Comparison of ENCODE assay signal across 11 cellular contexts in the genomic region with DNA sequence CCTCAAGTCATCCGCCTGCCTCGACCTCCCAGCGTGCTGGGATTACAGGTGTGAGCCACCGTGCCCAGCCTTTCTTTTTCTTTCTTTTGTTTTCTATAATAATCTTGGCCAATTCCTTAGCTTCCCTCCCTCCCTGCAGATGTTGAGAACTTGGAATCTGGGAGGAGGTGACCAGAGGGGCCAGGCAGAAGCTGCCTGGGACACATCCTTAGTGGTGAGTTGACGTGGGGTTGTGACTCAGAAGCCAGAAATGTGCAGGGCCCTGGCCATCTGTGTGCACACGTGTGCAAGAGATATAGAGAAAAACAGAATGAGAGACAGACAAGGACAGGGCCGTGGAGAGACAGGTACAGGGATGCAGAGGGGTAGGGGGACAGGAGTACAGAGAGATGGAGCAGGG.
DNase-seq lines count a peak whose midpoint lies in the region; ATAC-seq, FAIRE-seq and TF ChIP-seq lines count a peak whose summit lies in the region.
"Had no signal": no experiment of that assay in that cellular context is flagged by ENCODE, and none has a peak within 500 bp of the region (broad histone marks: within the 10 kb centered on the region; RNA-seq: fewer than 3 reads in every experiment).

No MANE protein-coding gene starts in this region.

- CTCF ChIA-PET in HEK293 (lab: Yijun Ruan, JAX), result interaction anchor here (0.6 to 0.7 kb wide), 3 partner anchors 12 to 454 kb away, joined by 3 to 5 read pairs (median 3); no protein-coding TSS in a partner anchor

- H3K36me3 Mint-ChIP-seq in activated naive CD8-positive, alpha-beta T cell treated with anti-CD3 and anti-CD28 coated beads for 36 hours, result no peaks in the 10 kb centered on the region
- H3K36me3 Mint-ChIP-seq in immature natural killer cell, result no peaks in the 10 kb centered on the region

- H3K27ac Mint-ChIP-seq in activated naive CD8-positive, alpha-beta T cell treated with anti-CD3 and anti-CD28 coated beads for 36 hours, result peak overlapping the region; percentile 3
- peak overlapping the region in 1 of 6 donors; percentile 28 for H3K27ac Mint-ChIP-seq in immature natural killer cell

- H3K4me3 ChIP-seq in HEK293 (ENCODE audit: low read depth, low read length), result no peak overlapping the region
- H3K4me3 ChIP-seq: HAP-1, psoas muscle had no signal

- H3K9me3 Mint-ChIP-seq in activated naive CD8-positive, alpha-beta T cell treated with anti-CD3 and anti-CD28 coated beads for 36 hours, result no peaks in the 10 kb centered on the region
- H3K9me3 Mint-ChIP-seq in immature natural killer cell, result no peaks in the 10 kb centered on the region

- TF ChIP-seq CTCF in HEK293 (tag by site-specific recombination; IDR thresholded peaks at IDR 0.05), result no peak

- TF ChIP-seq POLR2A in GM12891 (IDR thresholded peaks at IDR 0.05; ENCODE audit: low read depth, low read length), result no peak

- FAIRE-seq in GM12891 (lab: Jason Lieb, UNC), result no peak

- ATAC-seq in GM21367 (IDR thresholded peaks at IDR 0.05; ENCODE audit: unreplicated experiment) (no peak), HG02588 (IDR thresholded peaks at IDR 0.05; ENCODE audit: unreplicated experiment) (no peak)
- ATAC-seq: psoas muscle had no signal

- DNase-seq in AG08396 (ENCODE audit: low spot score) (peak; percentile 89), islet precursor cell (peak; percentile 76), GM12891 (ENCODE audit: insufficient read length, low spot score) (no peak), immature natural killer cell (no peak)
- DNase-seq in activated naive CD8-positive, alpha-beta T cell treated with anti-CD3 and anti-CD28 coated beads for 36 hours, result no peak
- DNase-seq: activated T-cell treated with anti-CD3 and anti-CD28 coated beads for 4 hours, psoas muscle had no signal

- H3K4me1 Mint-ChIP-seq in activated naive CD8-positive, alpha-beta T cell treated with anti-CD3 and anti-CD28 coated beads for 36 hours, result peaks cover 5% of the 10 kb centered on the region
- H3K4me1 Mint-ChIP-seq in immature natural killer cell, result peaks cover 0 to 2% of the 10 kb centered on the region in 2 donors

- H3K36me3 ChIP-seq in HEK293 (ENCODE audit: control insufficient read depth in 2 of 2, insufficient read depth in 1 of 2, low read length in 2 of 2), result peaks cover 0 to 3% of the 10 kb centered on the region in 2 experiments; a peak in 1 of 3 replicates
- H3K36me3 ChIP-seq: HAP-1 had no signal

- peaks cover 4% of the 10 kb centered on the region for H3K4me1 ChIP-seq in HEK293 (ENCODE audit: control insufficient read depth, insufficient read depth, low read length)
- H3K4me1 ChIP-seq: HAP-1 had no signal

- H3K4me3 Mint-ChIP-seq in activated naive CD8-positive, alpha-beta T cell treated with anti-CD3 and anti-CD28 coated beads for 36 hours, result no peak overlapping the region
- no peak overlapping the region for H3K4me3 Mint-ChIP-seq in immature natural killer cell

- POLR2A ChIA-PET in HEK293 (lab: Yijun Ruan, JAX), result no interaction called here

- H3K27me3 Mint-ChIP-seq in activated naive CD8-positive, alpha-beta T cell treated with anti-CD3 and anti-CD28 coated beads for 36 hours, result no peaks in the 10 kb centered on the region
- peaks cover 0 to 2% (median 0%) of the 10 kb centered on the region in 3 donors for H3K27me3 Mint-ChIP-seq in immature natural killer cell (ENCODE audit: low read depth in 3 of 3)

- H3K27ac ChIP-seq in HEK293 (ENCODE audit: extremely low read depth, low read depth, low read length), result no peak overlapping the region
- H3K27ac ChIP-seq: psoas muscle had no signal

- H3K9me3 ChIP-seq in HEK293 (ENCODE audit: control insufficient read depth, insufficient read depth, low read depth, low read length), result no peaks in the 10 kb centered on the region
- H3K9me3 ChIP-seq: HAP-1, psoas muscle had no signal

TF ChIP-seq in HEK293, 187 proteins besides CTCF, POLR2A, EP300 and RAD21:
- TF ChIP-seq, protein P1, sequence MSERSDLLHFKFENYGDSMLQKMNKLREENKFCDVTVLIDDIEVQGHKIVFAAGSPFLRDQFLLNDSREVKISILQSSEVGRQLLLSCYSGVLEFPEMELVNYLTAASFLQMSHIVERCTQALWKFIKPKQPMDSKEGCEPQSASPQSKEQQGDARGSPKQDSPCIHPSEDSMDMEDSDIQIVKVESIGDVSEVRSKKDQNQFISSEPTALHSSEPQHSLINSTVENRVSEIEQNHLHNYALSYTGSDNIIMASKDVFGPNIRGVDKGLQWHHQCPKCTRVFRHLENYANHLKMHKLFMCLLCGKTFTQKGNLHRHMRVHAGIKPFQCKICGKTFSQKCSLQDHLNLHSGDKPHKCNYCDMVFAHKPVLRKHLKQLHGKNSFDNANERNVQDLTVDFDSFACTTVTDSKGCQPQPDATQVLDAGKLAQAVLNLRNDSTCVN (tag by site-specific recombination; optimal IDR thresholded peaks at IDR 0.05), result no peak
- TF ChIP-seq, protein P2, sequence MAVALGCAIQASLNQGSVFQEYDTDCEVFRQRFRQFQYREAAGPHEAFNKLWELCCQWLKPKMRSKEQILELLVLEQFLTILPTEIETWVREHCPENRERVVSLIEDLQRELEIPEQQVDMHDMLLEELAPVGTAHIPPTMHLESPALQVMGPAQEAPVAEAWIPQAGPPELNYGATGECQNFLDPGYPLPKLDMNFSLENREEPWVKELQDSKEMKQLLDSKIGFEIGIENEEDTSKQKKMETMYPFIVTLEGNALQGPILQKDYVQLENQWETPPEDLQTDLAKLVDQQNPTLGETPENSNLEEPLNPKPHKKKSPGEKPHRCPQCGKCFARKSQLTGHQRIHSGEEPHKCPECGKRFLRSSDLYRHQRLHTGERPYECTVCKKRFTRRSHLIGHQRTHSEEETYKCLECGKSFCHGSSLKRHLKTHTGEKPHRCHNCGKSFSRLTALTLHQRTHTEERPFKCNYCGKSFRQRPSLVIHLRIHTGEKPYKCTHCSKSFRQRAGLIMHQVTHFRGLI (tag by site-specific recombination; IDR thresholded peaks at IDR 0.05), result no peak
- TF ChIP-seq ZNF23 (tag by site-specific recombination; IDR thresholded peaks at IDR 0.05; ENCODE audit: borderline replicate concordance), result 0 out of 2 replicates have a peak, but pooled peaks have one; percentile 15

TF ChIP-seq in GM12891, 5 proteins besides CTCF, POLR2A, EP300 and RAD21:
- TF ChIP-seq TAF1 (IDR thresholded peaks at IDR 0.05; ENCODE audit: low read depth, low read length) (no peak), PAX5 (IDR thresholded peaks at IDR 0.05; ENCODE audit: insufficient read depth, low read length, severe bottlenecking) (no peak), POLR2AphosphoS5 (IDR thresholded peaks at IDR 0.05; ENCODE audit: low read depth, low read length) (no peak)

Comparison
In these comparisons a context has a peak if more than half of its experiments do, and no peak if none do; other contexts are left out.
1. DNase-seq: peak in AG08396 (single experiment) and islet precursor cell (single experiment); none in activated naive CD8-positive, alpha-beta T cell treated with anti-CD3 and anti-CD28 coated beads for 36 hours (single experiment), GM12891 (single experiment) and immature natural killer cell (0 of 3).